Comparison of ENCODE assay signal across 15 cellular contexts in the genomic region with DNA sequence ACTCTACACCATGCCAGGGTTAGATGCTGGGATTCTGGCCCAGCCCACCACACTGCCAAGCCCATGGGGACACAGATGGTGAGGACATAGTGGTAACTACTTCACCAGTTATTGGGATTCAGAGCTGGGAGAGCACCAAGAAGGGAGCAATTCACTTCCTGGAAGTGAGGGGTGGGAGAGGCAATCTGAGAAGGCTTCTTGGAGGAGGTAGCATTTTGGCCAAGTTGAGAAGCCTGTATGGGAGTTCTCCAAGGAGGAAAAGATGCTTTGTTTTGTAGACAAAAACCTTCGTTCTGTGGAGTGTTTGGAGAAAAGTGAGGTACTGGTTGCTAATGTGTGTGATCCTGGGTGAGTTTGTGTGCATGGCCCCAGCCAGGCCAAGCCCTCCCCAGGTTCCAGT. TPM values are rescaled to one million over a fixed set of nuclear protein-coding genes. Genes with fewer than 3 reads are reported as not detected.
DNase-seq lines count a peak whose midpoint lies in the region; ATAC-seq, FAIRE-seq and TF ChIP-seq lines count a peak whose summit lies in the region.
"Had no signal": no experiment of that assay in that cellular context is flagged by ENCODE, and none has a peak within 500 bp of the region (broad histone marks: within the 10 kb centered on the region; RNA-seq: fewer than 3 reads in every experiment).

No MANE protein-coding gene starts in this region.

- no peak overlapping the region for H3K4me3 ChIP-seq in esophagus muscularis mucosa
- H3K4me3 ChIP-seq: BLaER1, GM23248 had no signal

- H3K27me3 Mint-ChIP-seq in WTC11 (ENCODE audit: low read depth): no peaks in the 10 kb centered on the region

- peak overlapping the region; percentile 4; the same call in 1 of the 2 replicates for H3K27ac Mint-ChIP-seq in WTC11

- ATAC-seq in WTC11: no peak
- ATAC-seq: HCT116 had no signal

- TF ChIP-seq EP300 in esophagus muscularis mucosa (IDR thresholded peaks at IDR 0.05): no peak

- peaks cover 6 to 15% (median 11%) of the 10 kb centered on the region in 4 donors for H3K4me1 ChIP-seq in esophagus muscularis mucosa

- POLR2A ChIA-PET in WTC11 (lab: Charles Lee): interaction anchor here (0.5 kb wide), 1 partner anchor 10 kb away, joined by 4 read pairs; no protein-coding TSS in a partner anchor

- FAIRE-seq in D721Med (lab: Jason Lieb, UNC): no peak
- FAIRE-seq: GM12891, H54 had no signal

- peaks cover 4% of the 10 kb centered on the region for H3K4me1 Mint-ChIP-seq in WTC11

- TF ChIP-seq CTCF in WTC11 (IDR thresholded peaks at IDR 0.05): no peak
- no peak for TF ChIP-seq CTCF in esophagus muscularis mucosa (IDR thresholded peaks at IDR 0.05)
- TF ChIP-seq CTCF in D721Med (IDR thresholded peaks at IDR 0.05; ENCODE audit: insufficient read depth, missing control alignments): no peak

- 93% methylated on average over 1 of the region's 1 CpG for WGBS in esophagus muscularis mucosa

- TF ChIP-seq POLR2A in esophagus muscularis mucosa (IDR thresholded peaks at IDR 0.05; ENCODE audit: low read depth): no peak

- H3K36me3 Mint-ChIP-seq in WTC11: peaks cover 9% of the 10 kb centered on the region

- no peaks in the 10 kb centered on the region for H3K9me3 Mint-ChIP-seq in WTC11

- H3K27ac ChIP-seq in esophagus muscularis mucosa (replicated peaks in 1 of 4): no peak overlapping the region
- H3K27ac ChIP-seq: BLaER1, GM23248 had no signal

- DNase-seq in WTC11 (ENCODE audit: low spot score) (no peak), esophagus muscularis mucosa (ENCODE audit: extremely low spot score) (peak; percentile 17), NCI-H2171 (lab: John Stamatoyannopoulos, UW) (no peak), D721Med (ENCODE audit: insufficient read length, low spot score) (no peak), activated gamma-delta T cell (lab: John Stamatoyannopoulos, UW) (no peak)
- DNase-seq in stimulated activated CD8-positive, alpha-beta memory T cell treated with anti-CD3 and anti-CD28 coated beads, Interleukin-4, amount 100 ng/mL, for 48 hours: peak; percentile 14
- DNase-seq: AML-193, Calu3, DMS79, GM23248 had no signal

- intact Hi-C loops in esophagus muscularis mucosa (cut with DNase I): no loop called here

- CTCF ChIA-PET in WTC11 (lab: Charles Lee): interaction anchor here (1.1 kb wide), 1 partner anchor 103 kb away, joined by 3 read pairs; no protein-coding TSS in a partner anchor

- H3K4me3 Mint-ChIP-seq in WTC11: no peak overlapping the region

- H3K36me3 ChIP-seq in esophagus muscularis mucosa: peaks cover 0 to 42% (median 15%) of the 10 kb centered on the region in 4 donors

- no peaks in the 10 kb centered on the region for H3K9me3 ChIP-seq in esophagus muscularis mucosa
- H3K9me3 ChIP-seq: BLaER1 had no signal

- H3K27me3 ChIP-seq in esophagus muscularis mucosa: no peaks in the 10 kb centered on the region
- H3K27me3 ChIP-seq: BLaER1 had no signal

TF ChIP-seq in WTC11, 78 proteins besides CTCF, POLR2A, EP300 and RAD21 (continues in another document):
- TF ChIP-seq, protein P1, sequence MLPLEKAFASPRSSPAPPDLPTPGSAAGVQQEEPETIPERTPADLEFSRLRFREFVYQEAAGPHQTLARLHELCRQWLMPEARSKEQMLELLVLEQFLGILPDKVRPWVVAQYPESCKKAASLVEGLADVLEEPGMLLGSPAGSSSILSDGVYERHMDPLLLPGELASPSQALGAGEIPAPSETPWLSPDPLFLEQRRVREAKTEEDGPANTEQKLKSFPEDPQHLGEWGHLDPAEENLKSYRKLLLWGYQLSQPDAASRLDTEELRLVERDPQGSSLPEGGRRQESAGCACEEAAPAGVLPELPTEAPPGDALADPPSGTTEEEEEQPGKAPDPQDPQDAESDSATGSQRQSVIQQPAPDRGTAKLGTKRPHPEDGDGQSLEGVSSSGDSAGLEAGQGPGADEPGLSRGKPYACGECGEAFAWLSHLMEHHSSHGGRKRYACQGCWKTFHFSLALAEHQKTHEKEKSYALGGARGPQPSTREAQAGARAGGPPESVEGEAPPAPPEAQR (CRISPR knock-in tag; IDR thresholded peaks at IDR 0.05): no peak
- TF ChIP-seq, protein P2, sequence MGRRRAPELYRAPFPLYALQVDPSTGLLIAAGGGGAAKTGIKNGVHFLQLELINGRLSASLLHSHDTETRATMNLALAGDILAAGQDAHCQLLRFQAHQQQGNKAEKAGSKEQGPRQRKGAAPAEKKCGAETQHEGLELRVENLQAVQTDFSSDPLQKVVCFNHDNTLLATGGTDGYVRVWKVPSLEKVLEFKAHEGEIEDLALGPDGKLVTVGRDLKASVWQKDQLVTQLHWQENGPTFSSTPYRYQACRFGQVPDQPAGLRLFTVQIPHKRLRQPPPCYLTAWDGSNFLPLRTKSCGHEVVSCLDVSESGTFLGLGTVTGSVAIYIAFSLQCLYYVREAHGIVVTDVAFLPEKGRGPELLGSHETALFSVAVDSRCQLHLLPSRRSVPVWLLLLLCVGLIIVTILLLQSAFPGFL (CRISPR knock-in tag; IDR thresholded peaks at IDR 0.05; ENCODE audit: borderline replicate concordance): no peak
- TF ChIP-seq, protein P3, sequence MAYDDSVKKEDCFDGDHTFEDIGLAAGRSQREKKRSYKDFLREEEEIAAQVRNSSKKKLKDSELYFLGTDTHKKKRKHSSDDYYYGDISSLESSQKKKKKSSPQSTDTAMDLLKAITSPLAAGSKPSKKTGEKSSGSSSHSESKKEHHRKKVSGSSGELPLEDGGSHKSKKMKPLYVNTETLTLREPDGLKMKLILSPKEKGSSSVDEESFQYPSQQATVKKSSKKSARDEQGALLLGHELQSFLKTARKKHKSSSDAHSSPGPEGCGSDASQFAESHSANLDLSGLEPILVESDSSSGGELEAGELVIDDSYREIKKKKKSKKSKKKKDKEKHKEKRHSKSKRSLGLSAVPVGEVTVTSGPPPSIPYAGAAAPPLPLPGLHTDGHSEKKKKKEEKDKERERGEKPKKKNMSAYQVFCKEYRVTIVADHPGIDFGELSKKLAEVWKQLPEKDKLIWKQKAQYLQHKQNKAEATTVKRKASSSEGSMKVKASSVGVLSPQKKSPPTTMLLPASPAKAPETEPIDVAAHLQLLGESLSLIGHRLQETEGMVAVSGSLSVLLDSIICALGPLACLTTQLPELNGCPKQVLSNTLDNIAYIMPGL (CRISPR knock-in tag; IDR thresholded peaks at IDR 0.05): no peak
- TF ChIP-seq, protein P4, sequence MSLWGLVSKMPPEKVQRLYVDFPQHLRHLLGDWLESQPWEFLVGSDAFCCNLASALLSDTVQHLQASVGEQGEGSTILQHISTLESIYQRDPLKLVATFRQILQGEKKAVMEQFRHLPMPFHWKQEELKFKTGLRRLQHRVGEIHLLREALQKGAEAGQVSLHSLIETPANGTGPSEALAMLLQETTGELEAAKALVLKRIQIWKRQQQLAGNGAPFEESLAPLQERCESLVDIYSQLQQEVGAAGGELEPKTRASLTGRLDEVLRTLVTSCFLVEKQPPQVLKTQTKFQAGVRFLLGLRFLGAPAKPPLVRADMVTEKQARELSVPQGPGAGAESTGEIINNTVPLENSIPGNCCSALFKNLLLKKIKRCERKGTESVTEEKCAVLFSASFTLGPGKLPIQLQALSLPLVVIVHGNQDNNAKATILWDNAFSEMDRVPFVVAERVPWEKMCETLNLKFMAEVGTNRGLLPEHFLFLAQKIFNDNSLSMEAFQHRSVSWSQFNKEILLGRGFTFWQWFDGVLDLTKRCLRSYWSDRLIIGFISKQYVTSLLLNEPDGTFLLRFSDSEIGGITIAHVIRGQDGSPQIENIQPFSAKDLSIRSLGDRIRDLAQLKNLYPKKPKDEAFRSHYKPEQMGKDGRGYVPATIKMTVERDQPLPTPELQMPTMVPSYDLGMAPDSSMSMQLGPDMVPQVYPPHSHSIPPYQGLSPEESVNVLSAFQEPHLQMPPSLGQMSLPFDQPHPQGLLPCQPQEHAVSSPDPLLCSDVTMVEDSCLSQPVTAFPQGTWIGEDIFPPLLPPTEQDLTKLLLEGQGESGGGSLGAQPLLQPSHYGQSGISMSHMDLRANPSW (CRISPR knock-in tag; conservative IDR thresholded peaks at IDR 0.05; ENCODE audit: low read depth): no peak
- TF ChIP-seq, protein P5, sequence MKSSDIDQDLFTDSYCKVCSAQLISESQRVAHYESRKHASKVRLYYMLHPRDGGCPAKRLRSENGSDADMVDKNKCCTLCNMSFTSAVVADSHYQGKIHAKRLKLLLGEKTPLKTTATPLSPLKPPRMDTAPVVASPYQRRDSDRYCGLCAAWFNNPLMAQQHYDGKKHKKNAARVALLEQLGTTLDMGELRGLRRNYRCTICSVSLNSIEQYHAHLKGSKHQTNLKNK (CRISPR knock-in tag; IDR thresholded peaks at IDR 0.05): no peak
- no peak for TF ChIP-seq ZNF423 (CRISPR knock-in tag; IDR thresholded peaks at IDR 0.05)

RNA-seq across cellular contexts. Expression of a gene that starts 3.8 kb away (rescaled TPM):
- 27.5 to 34.4 TPM (median 30.1 TPM) in 3 replicates for total RNA-seq in WTC11 (2021)
- total RNA-seq in esophagus muscularis mucosa: 10 to 100 TPM; 14.7 to 21.6 (median 19.2) TPM

RNA-seq across cellular contexts. Expression of a gene that starts 36.1 kb away (rescaled TPM):
- total RNA-seq in WTC11 (2021) (not detected in 3 replicates), esophagus muscularis mucosa (not detected)
- total RNA-seq: Calu3, G401, GM23248 had no signal

RNA-seq across cellular contexts. Expression of a gene that starts 41.0 kb away (rescaled TPM):
- total RNA-seq in WTC11 (2021) (22.2 to 25.9 TPM (median 24.7 TPM) in 3 replicates), esophagus muscularis mucosa (10 to 100 TPM in 3 of 4 donors, 1 to 10 TPM in 1; 6.2 to 16.0 (median 12.3) TPM)

Comparison
In these comparisons a context has a peak if more than half of its experiments do, and no peak if none do; other contexts are left out.
1. DNase-seq: peak in esophagus muscularis mucosa (single experiment) and stimulated activated CD8-positive, alpha-beta memory T cell treated with anti-CD3 and anti-CD28 coated beads, Interleukin-4, amount 100 ng/mL, for 48 hours (single experiment); none in WTC11 (single experiment), NCI-H2171 (single experiment), D721Med (single experiment) and activated gamma-delta T cell (single experiment).